1 cellular context compared by ENCODE assay signal in genomic region chr13:29535663-29536655, GRCh38.
TF ChIP-seq lines count a peak whose summit lies in the region.

No MANE protein-coding gene starts in this region.

TF ChIP-seq in K562, 482 proteins besides CTCF, POLR2A, EP300 and RAD21 (continued from another document):
- no peak for TF ChIP-seq PHF21A (IDR thresholded peaks at IDR 0.05; ENCODE audit: borderline replicate concordance, low read depth)
